In the genomic region with DNA sequence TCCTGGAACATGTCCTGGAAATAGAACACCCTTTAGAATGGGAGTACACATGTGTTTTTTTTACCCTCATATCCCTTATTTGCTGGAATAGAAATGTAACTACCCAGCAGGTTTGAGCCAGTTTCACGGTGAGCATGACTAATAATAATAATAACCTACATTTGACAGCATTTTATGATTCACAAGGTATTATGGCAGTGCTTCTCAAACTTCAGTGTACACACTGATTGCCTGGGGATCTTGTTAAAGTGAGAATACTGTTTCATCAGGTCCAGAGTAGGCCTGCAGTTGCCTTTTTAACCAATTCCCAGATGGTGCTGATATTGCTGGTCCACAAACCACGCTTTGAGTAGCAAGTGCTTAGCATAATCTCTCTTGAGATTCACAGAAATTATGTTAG, we compare ENCODE assay signal across 26 cellular contexts.
DNase-seq lines count a peak whose midpoint lies in the region; ATAC-seq and TF ChIP-seq lines count a peak whose summit lies in the region.
"Had no signal": no experiment of that assay in that cellular context is flagged by ENCODE, and none has a peak within 500 bp of the region (broad histone marks: within the 10 kb centered on the region; RNA-seq: fewer than 3 reads in every experiment).

No MANE protein-coding gene starts in this region.

- peak; percentile 45 for ATAC-seq in HG02610 (IDR thresholded peaks at IDR 0.05; ENCODE audit: unreplicated experiment)
- no peak for ATAC-seq in HG02981 (IDR thresholded peaks at IDR 0.05; ENCODE audit: unreplicated experiment)
- ATAC-seq in omental fat pad (ENCODE audit: low FRiP score) = no peak
- ATAC-seq: CD8-positive, alpha-beta T cell had no signal

- H3K4me2 ChIP-seq in OCI-LY3 (ENCODE audit: low read length) (no peak overlapping the region), mammary epithelial cell (ENCODE audit: insufficient read depth, low read depth, low read length) (peak overlapping the region; percentile 12), skeletal muscle satellite cell (ENCODE audit: low read length) (peak overlapping the region; percentile 5)

- H3K27me3 ChIP-seq in OCI-LY3 (ENCODE audit: low read depth, low read length) = no peaks in the 10 kb centered on the region
- no peaks in the 10 kb centered on the region for H3K27me3 ChIP-seq in mammary epithelial cell (ENCODE audit: insufficient read depth, low read length)
- no peaks in the 10 kb centered on the region for H3K27me3 ChIP-seq in skeletal muscle satellite cell (ENCODE audit: control insufficient read depth, insufficient read depth, low read length)
- H3K27me3 ChIP-seq: stomach had no signal

- BruUV-seq in mammary epithelial cell (replicated peaks; lab: Mats Ljungman, UMichigan) = no TSS peak

- H3K9me3 ChIP-seq in OCI-LY3 (ENCODE audit: insufficient read depth, low read length) (peaks cover 1% of the 10 kb centered on the region; the same call in 1 of the 2 replicates), mammary epithelial cell (replicated peaks; ENCODE audit: insufficient read depth, low read length) (no peaks in the 10 kb centered on the region), skeletal muscle satellite cell (replicated peaks; ENCODE audit: low read length) (no peaks in the 10 kb centered on the region)
- H3K9me3 ChIP-seq: stomach had no signal

- H3K4me3 ChIP-seq in OCI-LY3 (ENCODE audit: low read length) = no peak overlapping the region
- no peak overlapping the region for H3K4me3 ChIP-seq in mammary epithelial cell (replicated peaks in 1 of 3; ENCODE audit: insufficient read depth in 1 of 3, low read depth in 2 of 3, low read length in 3 of 3)
- no peak overlapping the region for H3K4me3 ChIP-seq in skeletal muscle satellite cell (ENCODE audit: low read length)
- H3K4me3 ChIP-seq: stomach had no signal

- H2AFZ ChIP-seq in OCI-LY3 (ENCODE audit: low read depth, low read length) (0 out of 2 replicates have a peak overlapping the region, but pooled peaks have one; percentile 25), mammary epithelial cell (ENCODE audit: low read depth, low read length) (peak overlapping the region; percentile 10)

- H3K36me3 ChIP-seq in OCI-LY3 (replicated peaks; ENCODE audit: low read depth, low read length) (peaks cover 1% of the 10 kb centered on the region), mammary epithelial cell (ENCODE audit: insufficient read depth, low read length) (no peaks in the 10 kb centered on the region), skeletal muscle satellite cell (ENCODE audit: insufficient read depth, low read length) (no peaks in the 10 kb centered on the region)
- H3K36me3 ChIP-seq: stomach had no signal

- H4K20me1 ChIP-seq in OCI-LY3 (ENCODE audit: insufficient read depth, low read length) (no peaks in the 10 kb centered on the region), mammary epithelial cell (ENCODE audit: insufficient read depth, low read length) (no peaks in the 10 kb centered on the region)

- TF ChIP-seq CTCF in OCI-LY3 (IDR thresholded peaks at IDR 0.05; ENCODE audit: low read depth, low read length) = no peak
- no peak for TF ChIP-seq CTCF in mammary epithelial cell (conservative IDR thresholded peaks at IDR 0.05 in 1 of 2, IDR thresholded peaks at IDR 0.05 in 1 of 2; ENCODE audit: extremely low read depth in 1 of 2, insufficient read depth in 1 of 2, low read depth in 1 of 2, low read length in 2 of 2)
- TF ChIP-seq CTCF in omental fat pad (IDR thresholded peaks at IDR 0.05) = no peak

- 25% methylated on average over 2 of the region's 2 CpGs for WGBS in mammary epithelial cell (ENCODE audit: low coverage, missing lambda C conversion rate)

- DNase-seq in mammary epithelial cell (peak; percentile 88), HCEC 1CT (no peak), NCI-H2081 (lab: John Stamatoyannopoulos, UW) (no peak), omental fat pad (ENCODE audit: low spot score) (no peak)
- DNase-seq: activated CD4-positive, alpha-beta T cell treated with anti-CD3 and anti-CD28 coated beads, Interleukin-2, amount 10 ng/mL, durations not matched to agents 7 days and 5 days; activated CD8-positive, alpha-beta memory T cell treated with anti-CD3 and anti-CD28 coated beads, Interleukin-2, amount 50 U/mL, for 4 hours; activated effector memory CD4-positive, alpha-beta T cell treated with Interleukin-2 at 50 U/mL for 16 hours; CD8-positive, alpha-beta T cell; DMS53; effector CD8-positive, alpha-beta T cell; glutamatergic neuron; Kasumi-1; midbrain; NCI-H1105 treated with DMSO at 0.1 percent for 48 hours; NCI-H2171; NCI-H526 treated with DMSO at 0.1 percent for 48 hours; nephron progenitor cell; posterior cingulate gyrus; SHP77 treated with DMSO at 0.1 percent for 48 hours; stomach; T-helper 1 cell; trophoblast cell had no signal

- H3K27ac ChIP-seq in OCI-LY3 (ENCODE audit: low read length) (no peak overlapping the region), mammary epithelial cell (ENCODE audit: insufficient read depth, low read depth, low read length) (no peak overlapping the region)
- H3K27ac ChIP-seq: stomach had no signal

- H3K4me1 ChIP-seq in OCI-LY3 (ENCODE audit: low read length) (peaks cover 11% of the 10 kb centered on the region), mammary epithelial cell (ENCODE audit: insufficient read depth, low read length) (peaks cover 14% of the 10 kb centered on the region), skeletal muscle satellite cell (ENCODE audit: control insufficient read depth, insufficient read depth, low read length) (peaks cover 19% of the 10 kb centered on the region)
- H3K4me1 ChIP-seq: stomach had no signal

- dilution Hi-C loops in mammary epithelial cell (cut with HindIII; ENCODE audit: low sequenced_read_pairs) = no loop called here

- no peaks in the 10 kb centered on the region for H3K79me2 ChIP-seq in OCI-LY3 (ENCODE audit: low read length)
- H3K79me2 ChIP-seq in mammary epithelial cell (ENCODE audit: insufficient read depth, low read length) = no peaks in the 10 kb centered on the region

- in situ Hi-C loops in mammary epithelial cell (cut with MboI; ENCODE audit: low sequenced_read_pairs in 2 of 2) = no loop called here

- intact Hi-C loops in mammary epithelial cell (cut with micrococcal nuclease) = no loop called here

- H3K9ac ChIP-seq in OCI-LY3 (ENCODE audit: low read length) (no peak overlapping the region), mammary epithelial cell (ENCODE audit: insufficient read depth, low read length) (peak overlapping the region; percentile 8), skeletal muscle satellite cell (ENCODE audit: low read depth, low read length) (peak overlapping the region; percentile 12)

- CTCF ChIA-PET in mammary epithelial cell (lab: Charles Lee; ENCODE audit: low non-redundant PET) = no interaction called here
